15 cellular contexts compared by ENCODE assay signal in the genomic region with DNA sequence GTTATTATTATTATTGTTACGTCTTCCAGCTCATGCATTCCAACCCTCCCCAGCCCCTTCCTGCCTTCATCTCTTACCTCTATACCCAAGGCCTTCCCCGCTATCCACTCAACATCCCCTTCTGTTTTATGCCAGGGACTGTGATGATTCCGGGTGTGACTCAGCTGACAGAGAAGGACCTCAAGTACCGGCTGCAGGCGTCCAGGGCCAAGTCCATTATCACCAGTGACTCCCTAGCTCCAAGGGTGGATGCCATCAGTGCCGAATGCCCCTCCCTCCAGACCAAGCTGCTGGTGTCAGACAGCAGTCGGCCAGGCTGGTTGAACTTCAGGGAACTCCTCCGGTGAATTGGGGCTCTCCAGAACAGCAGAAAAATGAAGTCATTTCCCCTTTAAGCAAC. TPM values are rescaled to one million over a fixed set of nuclear protein-coding genes. Genes with fewer than 3 reads are reported as not detected.
"Had no signal": no experiment of that assay in that cellular context is flagged by ENCODE, and none has a peak within 500 bp of the region (broad histone marks: within the 10 kb centered on the region; RNA-seq: fewer than 3 reads in every experiment).

No MANE protein-coding gene starts in this region.

RNA-seq across cellular contexts. Expression of a gene that starts 9.8 kb away (rescaled TPM):
- total RNA-seq: activated B cell treated with CpG ODN at 0.5 μM for 24 hours; activated CD4-positive, alpha-beta memory T cell treated with anti-CD3 and anti-CD28 coated beads for 36 hours; activated CD4-positive, alpha-beta memory T cell treated with anti-CD3 and anti-CD28 coated beads, Interleukin-2, amount 10 ng/mL, durations not matched to agents 7 days and 5 days; activated CD4-positive, alpha-beta T cell treated with anti-CD3 and anti-CD28 coated beads for 36 hours; activated CD4-positive, alpha-beta T cell treated with anti-CD3 and anti-CD28 coated beads, Interleukin-2, amount 10 ng/mL, durations not matched to agents 24 days and 14 days; activated CD4-positive, alpha-beta T cell treated with anti-CD3 and anti-CD28 coated beads, Interleukin-2, amount 10 ng/mL, durations not matched to agents 7 days and 5 days; activated CD8-positive, alpha-beta memory T cell treated with anti-CD3 and anti-CD28 coated beads for 36 hours; activated CD8-positive, alpha-beta memory T cell treated with anti-CD3 and anti-CD28 coated beads, Interleukin-2, amount 10 ng/mL, durations not matched to agents 7 days and 5 days; activated CD8-positive, alpha-beta T cell treated with anti-CD3 and anti-CD28 coated beads for 36 hours; activated CD8-positive, alpha-beta T cell treated with anti-CD3 and anti-CD28 coated beads, Interleukin-2, amount 10 ng/mL, durations not matched to agents 7 days and 5 days; T-helper 1 cell treated with Interleukin-12 subunit alpha and Interleukin-12 subunit beta and Interleukin-4 antibody, amounts not matched to agents 30 ng/mL and 1 ng/mL, for 36 hours; T-helper 17 cell; T-helper 2 cell treated with Interferon-gamma antibody and Interleukin-4, amounts not matched to agents 100 ng/mL and 5 ng/mL, for 36 hours had no signal

RNA-seq across cellular contexts. Expression of a gene that starts 14.6 kb away (rescaled TPM):
- total RNA-seq: activated B cell treated with CpG ODN at 0.5 μM for 24 hours; activated CD4-positive, alpha-beta memory T cell treated with anti-CD3 and anti-CD28 coated beads for 36 hours; activated CD4-positive, alpha-beta memory T cell treated with anti-CD3 and anti-CD28 coated beads, Interleukin-2, amount 10 ng/mL, durations not matched to agents 7 days and 5 days; activated CD4-positive, alpha-beta T cell treated with anti-CD3 and anti-CD28 coated beads for 36 hours; activated CD4-positive, alpha-beta T cell treated with anti-CD3 and anti-CD28 coated beads, Interleukin-2, amount 10 ng/mL, durations not matched to agents 24 days and 14 days; activated CD4-positive, alpha-beta T cell treated with anti-CD3 and anti-CD28 coated beads, Interleukin-2, amount 10 ng/mL, durations not matched to agents 7 days and 5 days; activated CD8-positive, alpha-beta memory T cell treated with anti-CD3 and anti-CD28 coated beads for 36 hours; activated CD8-positive, alpha-beta memory T cell treated with anti-CD3 and anti-CD28 coated beads, Interleukin-2, amount 10 ng/mL, durations not matched to agents 7 days and 5 days; activated CD8-positive, alpha-beta T cell treated with anti-CD3 and anti-CD28 coated beads for 36 hours; activated CD8-positive, alpha-beta T cell treated with anti-CD3 and anti-CD28 coated beads, Interleukin-2, amount 10 ng/mL, durations not matched to agents 7 days and 5 days; T-cell; T-helper 1 cell treated with Interleukin-12 subunit alpha and Interleukin-12 subunit beta and Interleukin-4 antibody, amounts not matched to agents 30 ng/mL and 1 ng/mL, for 36 hours; T-helper 17 cell; T-helper 2 cell treated with Interferon-gamma antibody and Interleukin-4, amounts not matched to agents 100 ng/mL and 5 ng/mL, for 36 hours; WTC11 had no signal

RNA-seq across cellular contexts. Expression of a gene that starts 32.2 kb away (rescaled TPM):
- total RNA-seq: activated B cell treated with CpG ODN at 0.5 μM for 24 hours; activated CD4-positive, alpha-beta memory T cell treated with anti-CD3 and anti-CD28 coated beads for 36 hours; activated CD4-positive, alpha-beta memory T cell treated with anti-CD3 and anti-CD28 coated beads, Interleukin-2, amount 10 ng/mL, durations not matched to agents 7 days and 5 days; activated CD4-positive, alpha-beta T cell treated with anti-CD3 and anti-CD28 coated beads, Interleukin-2, amount 10 ng/mL, durations not matched to agents 24 days and 14 days; activated CD4-positive, alpha-beta T cell treated with anti-CD3 and anti-CD28 coated beads, Interleukin-2, amount 10 ng/mL, durations not matched to agents 7 days and 5 days; activated CD8-positive, alpha-beta memory T cell treated with anti-CD3 and anti-CD28 coated beads for 36 hours; activated CD8-positive, alpha-beta T cell treated with anti-CD3 and anti-CD28 coated beads for 36 hours; activated CD8-positive, alpha-beta T cell treated with anti-CD3 and anti-CD28 coated beads, Interleukin-2, amount 10 ng/mL, durations not matched to agents 7 days and 5 days; T-helper 1 cell treated with Interleukin-12 subunit alpha and Interleukin-12 subunit beta and Interleukin-4 antibody, amounts not matched to agents 30 ng/mL and 1 ng/mL, for 36 hours; T-helper 17 cell; T-helper 2 cell treated with Interferon-gamma antibody and Interleukin-4, amounts not matched to agents 100 ng/mL and 5 ng/mL, for 36 hours; WTC11 had no signal
